In the genomic region with DNA sequence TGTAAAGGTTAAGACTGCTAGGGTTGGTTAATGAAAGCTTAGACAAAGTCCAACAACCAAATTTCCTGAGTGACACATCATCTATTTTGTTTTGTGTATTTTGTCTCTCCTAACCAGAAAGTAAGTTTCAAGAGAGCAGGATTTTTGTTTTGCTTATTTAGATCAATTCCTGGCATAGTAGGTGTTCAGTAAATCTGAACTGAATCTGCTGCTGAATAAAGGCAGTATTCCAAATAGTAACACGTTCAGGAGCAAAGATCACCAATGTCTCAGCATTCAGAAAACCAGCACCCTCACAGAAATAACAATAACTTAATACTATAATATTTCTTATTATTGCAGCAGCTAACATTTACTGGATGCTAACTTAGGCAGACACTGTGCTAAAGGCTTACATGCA, we compare ENCODE assay signal across 22 cellular contexts. TPM values are rescaled to one million over a fixed set of nuclear protein-coding genes. Genes with fewer than 3 reads are reported as not detected.
DNase-seq lines count a peak whose midpoint lies in the region; ATAC-seq, FAIRE-seq and TF ChIP-seq lines count a peak whose summit lies in the region.
"Had no signal": no experiment of that assay in that cellular context is flagged by ENCODE, and none has a peak within 500 bp of the region (broad histone marks: within the 10 kb centered on the region; RNA-seq: fewer than 3 reads in every experiment).

No MANE protein-coding gene starts in this region.

- no peaks in the 10 kb centered on the region for H3K9me3 Mint-ChIP-seq in HFFc6
- H3K9me3 Mint-ChIP-seq in effector memory CD8-positive, alpha-beta T cell = no peaks in the 10 kb centered on the region
- H3K9me3 Mint-ChIP-seq in natural killer cell treated with Interleukin-12 subunit alpha and Interleukin-12 subunit beta and Interleukin-15 and Interleukin-18, amount 100 ng/mL, for 72 hours = no peaks in the 10 kb centered on the region
- H3K9me3 Mint-ChIP-seq: CD4-positive, alpha-beta T cell had no signal

- TF ChIP-seq POLR2A in GM12892 (IDR thresholded peaks at IDR 0.05; ENCODE audit: low read depth, low read length) = no peak

- no peak for TF ChIP-seq CTCF in HFFc6 (IDR thresholded peaks at IDR 0.05)

- DNase-seq in GM12892 (ENCODE audit: insufficient read length) (no peak), HFFc6 (no peak), NOMO-1 treated with dmso at 0.1 percent for 144 hours (lab: John Stamatoyannopoulos, UW; ENCODE audit: unreplicated experiment) (no peak), NCI-H2196 treated with DMSO at 0.1 percent for 48 hours (lab: John Stamatoyannopoulos, UW; ENCODE audit: unreplicated experiment) (no peak)
- no peak for DNase-seq in effector memory CD8-positive, alpha-beta T cell
- no peak for DNase-seq in natural killer cell treated with Interleukin-12 subunit alpha and Interleukin-12 subunit beta and Interleukin-15 and Interleukin-18, amount 100 ng/mL, for 72 hours (ENCODE audit: low spot score)
- DNase-seq: CD4-positive, alpha-beta T cell; COR-L47; DMS 273 treated with DMSO at 0.1 percent for 48 hours; DMS79 treated with DMSO at 0.1 percent for 48 hours; KBM-7; NCI-H1105; NCI-H146; NCI-H2029 treated with DMSO at 0.1 percent for 48 hours; NCI-H2171; NCI-H446; NCI-H526; PC-3; Right ventricle myocardium superior had no signal

- H3K27me3 Mint-ChIP-seq in HFFc6 (ENCODE audit: insufficient read depth) = no peaks in the 10 kb centered on the region; the same call in 1 of the 2 replicates
- H3K27me3 Mint-ChIP-seq in effector memory CD8-positive, alpha-beta T cell = no peaks in the 10 kb centered on the region
- no peaks in the 10 kb centered on the region for H3K27me3 Mint-ChIP-seq in natural killer cell treated with Interleukin-12 subunit alpha and Interleukin-12 subunit beta and Interleukin-15 and Interleukin-18, amount 100 ng/mL, for 72 hours
- H3K27me3 Mint-ChIP-seq: CD4-positive, alpha-beta T cell had no signal

- peak; percentile 62 for FAIRE-seq in GM12892 (lab: Jason Lieb, UNC)
- FAIRE-seq: H1 had no signal

- no peak overlapping the region for H3K4me3 Mint-ChIP-seq in HFFc6
- peak overlapping the region in 1 of 2 donors; percentile 77 for H3K4me3 Mint-ChIP-seq in effector memory CD8-positive, alpha-beta T cell
- H3K4me3 Mint-ChIP-seq in natural killer cell treated with Interleukin-12 subunit alpha and Interleukin-12 subunit beta and Interleukin-15 and Interleukin-18, amount 100 ng/mL, for 72 hours = peak overlapping the region; percentile 81
- H3K4me3 Mint-ChIP-seq: CD4-positive, alpha-beta T cell had no signal

- ATAC-seq in effector memory CD8-positive, alpha-beta T cell (replicated peaks) = no peak
- ATAC-seq in natural killer cell treated with Interleukin-12 subunit alpha and Interleukin-12 subunit beta and Interleukin-15 and Interleukin-18, amount 100 ng/mL, for 72 hours = no peak
- no peak for ATAC-seq in HG02840 (IDR thresholded peaks at IDR 0.05; ENCODE audit: low FRiP score, unreplicated experiment)
- ATAC-seq: HCT116 had no signal

- peak overlapping the region; percentile 36; the same call in 1 of the 2 replicates for H3K27ac Mint-ChIP-seq in HFFc6
- peak overlapping the region; percentile 26 to 75 for H3K27ac Mint-ChIP-seq in effector memory CD8-positive, alpha-beta T cell
- peak overlapping the region; percentile 74 to 76 for H3K27ac Mint-ChIP-seq in natural killer cell treated with Interleukin-12 subunit alpha and Interleukin-12 subunit beta and Interleukin-15 and Interleukin-18, amount 100 ng/mL, for 72 hours
- H3K27ac Mint-ChIP-seq: CD4-positive, alpha-beta T cell had no signal

- H3K4me1 Mint-ChIP-seq in HFFc6 (ENCODE audit: low read depth) = peaks cover 46% of the 10 kb centered on the region
- peaks cover 39 to 86% of the 10 kb centered on the region in 2 donors for H3K4me1 Mint-ChIP-seq in effector memory CD8-positive, alpha-beta T cell (ENCODE audit: low read depth in 2 of 2)
- H3K4me1 Mint-ChIP-seq in natural killer cell treated with Interleukin-12 subunit alpha and Interleukin-12 subunit beta and Interleukin-15 and Interleukin-18, amount 100 ng/mL, for 72 hours (ENCODE audit: low read depth in 2 of 2) = peaks cover 54 to 77% of the 10 kb centered on the region in 2 donors

- H3K36me3 Mint-ChIP-seq in HFFc6 (ENCODE audit: low read depth) = peaks cover 4% of the 10 kb centered on the region; the same call in 1 of the 2 replicates
- peaks cover 34% of the 10 kb centered on the region for H3K36me3 Mint-ChIP-seq in effector memory CD8-positive, alpha-beta T cell (ENCODE audit: insufficient read depth)
- peaks cover 9% of the 10 kb centered on the region for H3K36me3 Mint-ChIP-seq in natural killer cell treated with Interleukin-12 subunit alpha and Interleukin-12 subunit beta and Interleukin-15 and Interleukin-18, amount 100 ng/mL, for 72 hours

RNA-seq across cellular contexts. Expression of a gene that starts 12.2 kb away (rescaled TPM):
- polyA plus RNA-seq in GM12892 (2012; ENCODE audit: missing spikeins) = 61.2 TPM
- total RNA-seq in HFFc6 (2021; fragmentation: NEBNext Ultra II Directional; extraction: Animal tissue kit (Norgen Biotek cat#: 25700)) = 10 to 100 TPM; 17.4 to 26.1 (median 19.5) TPM
- total RNA-seq in natural killer cell treated with Interleukin-12 subunit alpha and Interleukin-12 subunit beta and Interleukin-15 and Interleukin-18, amount 100 ng/mL, for 72 hours = 10 to 100 TPM; 70.9 to 74.1 TPM
